ENCODE assay signal across 17 cellular contexts in genomic region chr6:91447530-91447929, GRCh38.
"Had no signal": no experiment of that assay in that cellular context is flagged by ENCODE, and none has a peak within 500 bp of the region (broad histone marks: within the 10 kb centered on the region; RNA-seq: fewer than 3 reads in every experiment).

No MANE protein-coding gene starts in this region.

- H3K4me3 ChIP-seq: lung, neural progenitor cell, pancreas, testis, upper lobe of right lung had no signal

- DNase-seq: activated CD4-positive, alpha-beta memory T cell treated with anti-CD3 and anti-CD28 coated beads, Interleukin-2, amount 10 ng/mL, durations not matched to agents 7 days and 5 days; activated CD4-positive, alpha-beta T cell treated with anti-CD3 and anti-CD28 coated beads for 36 hours; activated CD8-positive, alpha-beta memory T cell treated with anti-CD3 and anti-CD28 coated beads, Interleukin-2, amount 50 U/mL, for 4 hours; activated naive CD4-positive, alpha-beta T cell; aorta; endodermal cell; left cardiac atrium; midbrain; pancreas; retina; stimulated activated CD4-positive, alpha-beta T cell treated with anti-CD3 and anti-CD28 coated beads, Interleukin-15, amount 100 ng/mL, for 24 hours; stimulated activated CD4-positive, alpha-beta T cell treated with anti-CD3 and anti-CD28 coated beads, Interleukin-4, amount 100 ng/mL, for 24 hours; testis; upper lobe of right lung had no signal

- H3K36me3 ChIP-seq: neural progenitor cell, pancreas, upper lobe of right lung had no signal

- H3K4me1 ChIP-seq: neural progenitor cell, pancreas, testis, upper lobe of right lung had no signal

- H3K9ac ChIP-seq: neural progenitor cell had no signal

- H3K9me3 ChIP-seq: pancreas, testis, upper lobe of right lung had no signal

- FAIRE-seq: bronchial epithelial cell, pancreas had no signal

- H3K4me2 ChIP-seq: neural progenitor cell had no signal

- H3K27ac ChIP-seq: neural progenitor cell, pancreas, testis, upper lobe of right lung had no signal

- H3K27me3 ChIP-seq: neural progenitor cell, pancreas, testis, upper lobe of right lung had no signal

- H2AFZ ChIP-seq: neural progenitor cell had no signal

- ATAC-seq: activated CD4-positive, alpha-beta T cell treated with anti-CD3 and anti-CD28 coated beads for 36 hours; left cardiac atrium; pancreas; upper lobe of right lung had no signal
